15 cellular contexts compared by ENCODE assay signal in the genomic region with DNA sequence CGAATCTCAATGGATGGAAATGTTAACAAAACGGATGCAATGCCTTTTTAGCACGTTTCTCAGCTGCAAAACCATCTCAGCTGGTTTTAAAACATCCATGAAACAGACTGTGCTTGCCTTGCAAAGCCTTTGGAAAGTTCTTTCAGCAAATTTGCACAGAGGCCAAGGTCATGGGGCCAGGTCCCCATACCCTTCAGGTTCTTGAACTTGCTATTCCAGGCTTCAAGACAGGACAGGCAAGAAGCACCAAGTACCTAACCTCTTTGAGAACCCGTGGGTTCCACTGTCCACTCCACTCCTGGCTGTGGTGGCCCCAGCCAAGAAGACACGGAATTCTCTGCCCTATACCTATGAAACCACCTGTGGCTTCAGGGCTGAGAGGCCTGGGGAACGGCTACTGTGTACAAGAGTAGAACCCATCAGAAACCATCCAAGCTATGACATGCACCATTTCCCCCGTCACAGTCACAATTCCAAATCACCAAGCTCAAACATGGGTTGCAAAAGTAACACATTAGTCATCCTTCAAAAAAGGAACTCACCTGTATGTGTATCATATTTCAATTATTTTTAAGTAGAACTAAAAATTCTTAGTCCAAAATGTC. TPM values are rescaled to one million over a fixed set of nuclear protein-coding genes. Genes with fewer than 3 reads are reported as not detected.
DNase-seq lines count a peak whose midpoint lies in the region; ATAC-seq and TF ChIP-seq lines count a peak whose summit lies in the region.
"Had no signal": no experiment of that assay in that cellular context is flagged by ENCODE, and none has a peak within 500 bp of the region (broad histone marks: within the 10 kb centered on the region; RNA-seq: fewer than 3 reads in every experiment).

No MANE protein-coding gene starts in this region.

- H3K4me3 Mint-ChIP-seq in endothelial cell (ENCODE audit: unreplicated experiment) (peak overlapping the region; percentile 65), memory B cell (no peak overlapping the region)
- H3K4me3 Mint-ChIP-seq: activated CD8-positive, alpha-beta T cell treated with anti-CD3 and anti-CD28 coated beads, Interleukin-2, amount 10 ng/mL, durations not matched to agents 7 days and 5 days; activated naive CD8-positive, alpha-beta T cell treated with anti-CD3 and anti-CD28 coated beads, Interleukin-2, amount 10 ng/mL, durations not matched to agents 7 days and 5 days; activated T-helper 1 cell treated with anti-CD3 and anti-CD28 coated beads, Interleukin-12 subunit alpha, Interleukin-12 subunit beta, Interleukin-2, Interleukin-4 antibody, amounts not matched to agents 30 ng/mL and 10 ng/mL and 1 ng/mL, durations not matched to agents 14 hours and 24 hours and 36 hours had no signal

- H3K9me3 ChIP-seq in PC-9 (ENCODE audit: insufficient read depth, low read depth) = no peaks in the 10 kb centered on the region
- no peaks in the 10 kb centered on the region for H3K9me3 ChIP-seq in suprapubic skin
- H3K9me3 ChIP-seq: ovary, thoracic aorta had no signal

- H3K27ac Mint-ChIP-seq in endothelial cell (ENCODE audit: unreplicated experiment) (no peak overlapping the region), memory B cell (peak overlapping the region; percentile 46)
- H3K27ac Mint-ChIP-seq: activated CD8-positive, alpha-beta T cell treated with anti-CD3 and anti-CD28 coated beads, Interleukin-2, amount 10 ng/mL, durations not matched to agents 7 days and 5 days; activated naive CD8-positive, alpha-beta T cell treated with anti-CD3 and anti-CD28 coated beads, Interleukin-2, amount 10 ng/mL, durations not matched to agents 7 days and 5 days; activated T-helper 1 cell treated with anti-CD3 and anti-CD28 coated beads, Interleukin-12 subunit alpha, Interleukin-12 subunit beta, Interleukin-2, Interleukin-4 antibody, amounts not matched to agents 30 ng/mL and 10 ng/mL and 1 ng/mL, durations not matched to agents 14 hours and 24 hours and 36 hours had no signal

- peak in 1 of 2 experiments; percentile 80 for DNase-seq in PC-9
- no peak for DNase-seq in endothelial cell (ENCODE audit: low spot score)
- DNase-seq in memory B cell (ENCODE audit: low spot score in 2 of 2) = no peak
- no peak for DNase-seq in suprapubic skin (ENCODE audit: low spot score in 2 of 2)
- no peak for DNase-seq in T-helper 1 cell
- no peak for DNase-seq in NCI-H128 (lab: John Stamatoyannopoulos, UW; ENCODE audit: unreplicated experiment)
- DNase-seq in NCI-H510A treated with DMSO at 0.1 percent for 48 hours (lab: John Stamatoyannopoulos, UW) = no peak
- DNase-seq: activated CD8-positive, alpha-beta T cell treated with anti-CD3 and anti-CD28 coated beads, Interleukin-2, amount 10 ng/mL, durations not matched to agents 7 days and 5 days; activated naive CD8-positive, alpha-beta T cell treated with anti-CD3 and anti-CD28 coated beads, Interleukin-2, amount 10 ng/mL, durations not matched to agents 7 days and 5 days; NCI-H1417; NCI-H2171; ovary; SW 1271 had no signal

- H3K36me3 Mint-ChIP-seq in endothelial cell (ENCODE audit: low read depth, unreplicated experiment) = peaks cover 50% of the 10 kb centered on the region
- H3K36me3 Mint-ChIP-seq in memory B cell = peaks cover 12% of the 10 kb centered on the region
- H3K36me3 Mint-ChIP-seq: activated naive CD8-positive, alpha-beta T cell treated with anti-CD3 and anti-CD28 coated beads, Interleukin-2, amount 10 ng/mL, durations not matched to agents 7 days and 5 days had no signal

- no TSS peak for BruUV-seq in PC-9 (replicated peaks; lab: Mats Ljungman, UMichigan)

- H3K27ac ChIP-seq in PC-9 (peak overlapping the region; percentile 27), suprapubic skin (peak overlapping the region; percentile 46)
- H3K27ac ChIP-seq: ovary, thoracic aorta had no signal

- no peak overlapping the region; the same call in 1 of the 2 replicates for H3K4me3 ChIP-seq in PC-9
- H3K4me3 ChIP-seq in suprapubic skin = peak overlapping the region; percentile 2
- H3K4me3 ChIP-seq: ovary had no signal

- H3K4me1 Mint-ChIP-seq in endothelial cell (ENCODE audit: unreplicated experiment) (peaks cover 45% of the 10 kb centered on the region), memory B cell (peaks cover 7% of the 10 kb centered on the region)

- peaks cover 54% of the 10 kb centered on the region for H4K20me1 ChIP-seq in PC-9 (ENCODE audit: insufficient read depth)

- peaks cover 23% of the 10 kb centered on the region for H3K36me3 ChIP-seq in PC-9 (ENCODE audit: low read depth)
- peaks cover 23% of the 10 kb centered on the region for H3K36me3 ChIP-seq in suprapubic skin
- H3K36me3 ChIP-seq: ovary had no signal

- H3K9me3 Mint-ChIP-seq in endothelial cell (ENCODE audit: unreplicated experiment) (no peaks in the 10 kb centered on the region), memory B cell (no peaks in the 10 kb centered on the region)
- H3K9me3 Mint-ChIP-seq: activated naive CD8-positive, alpha-beta T cell treated with anti-CD3 and anti-CD28 coated beads, Interleukin-2, amount 10 ng/mL, durations not matched to agents 7 days and 5 days; activated T-helper 1 cell treated with anti-CD3 and anti-CD28 coated beads, Interleukin-12 subunit alpha, Interleukin-12 subunit beta, Interleukin-2, Interleukin-4 antibody, amounts not matched to agents 30 ng/mL and 10 ng/mL and 1 ng/mL, durations not matched to agents 14 hours and 24 hours and 36 hours had no signal

- H3K27me3 ChIP-seq in PC-9 (ENCODE audit: insufficient read depth, low read depth) = no peaks in the 10 kb centered on the region
- no peaks in the 10 kb centered on the region for H3K27me3 ChIP-seq in suprapubic skin
- H3K27me3 ChIP-seq: ovary had no signal

- ATAC-seq in memory B cell (ENCODE audit: low read depth) = no peak
- ATAC-seq: activated CD8-positive, alpha-beta T cell treated with anti-CD3 and anti-CD28 coated beads, Interleukin-2, amount 10 ng/mL, durations not matched to agents 7 days and 5 days had no signal

- TF ChIP-seq CTCF in PC-9 (conservative IDR thresholded peaks at IDR 0.05) = no peak
- TF ChIP-seq CTCF in endothelial cell (IDR thresholded peaks at IDR 0.05; ENCODE audit: unreplicated experiment) = no peak
- no peak for TF ChIP-seq CTCF in suprapubic skin (IDR thresholded peaks at IDR 0.05)

- peaks cover 41% of the 10 kb centered on the region for H3F3A ChIP-seq in PC-9 (ENCODE audit: insufficient read depth, low read depth)

- CTCF ChIA-PET in PC-9 (lab: Charles Lee) = interaction anchor here (0.6 to 0.8 kb wide), 2 partner anchors 38 to 42 kb away, joined by 3 to 6 read pairs; no protein-coding TSS in a partner anchor

- no peaks in the 10 kb centered on the region for H3K9me2 ChIP-seq in PC-9 (ENCODE audit: insufficient read depth)

- TF ChIP-seq POLR2A in suprapubic skin (IDR thresholded peaks at IDR 0.05) = no peak

- peaks cover 55% of the 10 kb centered on the region for H3K79me2 ChIP-seq in PC-9 (ENCODE audit: low read depth)

- H3K4me2 ChIP-seq in PC-9 = peak overlapping the region; percentile 60

- no peak for TF ChIP-seq EP300 in suprapubic skin (IDR thresholded peaks at IDR 0.05)

- intact Hi-C loops in PC-9 (cut with micrococcal nuclease; ENCODE audit: unreplicated experiment) = no loop called here

- WGBS in suprapubic skin = 53% methylated on average over 7 of the region's 7 CpGs

- H2AFZ ChIP-seq in PC-9 = no peak overlapping the region

- peaks cover 13% of the 10 kb centered on the region for H3K27me3 Mint-ChIP-seq in endothelial cell (ENCODE audit: unreplicated experiment)
- peaks cover 4% of the 10 kb centered on the region for H3K27me3 Mint-ChIP-seq in memory B cell
- H3K27me3 Mint-ChIP-seq: activated naive CD8-positive, alpha-beta T cell treated with anti-CD3 and anti-CD28 coated beads, Interleukin-2, amount 10 ng/mL, durations not matched to agents 7 days and 5 days had no signal

- peaks cover 53% of the 10 kb centered on the region for H3K4me1 ChIP-seq in PC-9 (replicated peaks; ENCODE audit: insufficient read depth)
- H3K4me1 ChIP-seq in suprapubic skin = peaks cover 98% of the 10 kb centered on the region

- POLR2A ChIA-PET in PC-9 (lab: Charles Lee; ENCODE audit: unreplicated experiment) = interaction anchor here (0.6 to 0.7 kb wide), 2 partner anchors 14 kb away, joined by 3 to 4 read pairs; no protein-coding TSS in a partner anchor

RNA-seq across cellular contexts. Expression of a gene that starts 17.0 kb away (rescaled TPM):
- total RNA-seq in PC-9 (2021) = 181 and 218 TPM in 2 replicates
- 122 TPM for total RNA-seq in endothelial cell (ENCODE audit: unreplicated experiment)
- 100 to 1,000 TPM; 241 to 276 (median 272) TPM for total RNA-seq in suprapubic skin

RNA-seq across cellular contexts. Expression of a gene that starts 27.9 kb away (rescaled TPM):
- total RNA-seq in PC-9 (2021) (286 and 290 TPM in 2 replicates), endothelial cell (ENCODE audit: unreplicated experiment) (134 TPM), suprapubic skin (10 to 100 TPM; 59.9 to 96.5 (median 67.9) TPM)

RNA-seq across cellular contexts. Expression of a gene that starts 30.4 kb away (rescaled TPM):
- total RNA-seq in PC-9 (2021) (not detected in 2 replicates), endothelial cell (ENCODE audit: unreplicated experiment) (0.23 TPM), suprapubic skin (not detected)
- total RNA-seq: activated CD8-positive, alpha-beta T cell treated with anti-CD3 and anti-CD28 coated beads, Interleukin-2, amount 10 ng/mL, durations not matched to agents 7 days and 5 days; activated naive CD8-positive, alpha-beta T cell treated with anti-CD3 and anti-CD28 coated beads, Interleukin-2, amount 10 ng/mL, durations not matched to agents 7 days and 5 days; activated T-helper 1 cell treated with anti-CD3 and anti-CD28 coated beads, Interleukin-12 subunit alpha, Interleukin-12 subunit beta, Interleukin-2, Interleukin-4 antibody, amounts not matched to agents 30 ng/mL and 10 ng/mL and 1 ng/mL, durations not matched to agents 14 hours and 24 hours and 36 hours; thoracic aorta had no signal
